ENCODE assay signal across 17 cellular contexts in the genomic region with DNA sequence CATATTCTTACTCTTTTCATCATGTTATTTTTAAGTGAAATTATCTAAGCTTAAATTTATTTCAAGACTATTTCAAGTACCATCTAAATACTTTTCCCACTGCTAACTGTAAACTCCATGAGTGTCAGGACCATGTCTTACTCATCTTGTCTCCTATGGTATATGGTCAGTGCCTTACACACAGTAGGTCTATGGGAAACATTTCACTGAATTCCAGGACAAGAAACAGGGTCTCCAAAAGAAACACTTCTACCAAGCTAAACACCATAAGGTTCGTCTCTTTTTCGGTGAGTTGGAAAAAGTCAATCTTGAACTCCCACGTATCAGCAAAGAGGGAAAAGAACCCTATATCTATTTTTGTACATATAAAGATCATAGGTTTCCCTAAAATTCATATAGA. TPM values are rescaled to one million over a fixed set of nuclear protein-coding genes. Genes with fewer than 3 reads are reported as not detected.
DNase-seq lines count a peak whose midpoint lies in the region; ATAC-seq and TF ChIP-seq lines count a peak whose summit lies in the region.
"Had no signal": no experiment of that assay in that cellular context is flagged by ENCODE, and none has a peak within 500 bp of the region (broad histone marks: within the 10 kb centered on the region; RNA-seq: fewer than 3 reads in every experiment).

No MANE protein-coding gene starts in this region.

- no peak for TF ChIP-seq CTCF in neutrophil (IDR thresholded peaks at IDR 0.05)

- no peak overlapping the region for H3K27ac ChIP-seq in Karpas-422 (ENCODE audit: low read length)
- peak overlapping the region; percentile 80 for H3K27ac ChIP-seq in neutrophil
- H3K27ac ChIP-seq: 22Rv1; A549; BLaER1 treated with 17β-estradiol and CSF1 and Interleukin-3, amounts not matched to agents 10 nM and 100 nM; C4-2B had no signal

- no peak overlapping the region for H3K4me3 Mint-ChIP-seq in activated T-cell treated with anti-CD3 and anti-CD28 coated beads, Interleukin-2, amount 50 U/mL, for 72 hours
- H3K4me3 Mint-ChIP-seq in activated T-cell treated with anti-CD3 and anti-CD28 coated beads, Interleukin-2, amount 50 U/mL, for 24 hours = no peak overlapping the region
- H3K4me3 Mint-ChIP-seq: B cell; CD4-positive, alpha-beta T cell; CD8-positive, alpha-beta T cell had no signal

- H3K9me3 ChIP-seq in Karpas-422 (ENCODE audit: low read length) (no peaks in the 10 kb centered on the region), neutrophil (no peaks in the 10 kb centered on the region)
- H3K9me3 ChIP-seq: A549; BLaER1 treated with 17β-estradiol and CSF1 and Interleukin-3, amounts not matched to agents 10 nM and 100 nM; Caco-2 had no signal

- no peaks in the 10 kb centered on the region for H3K9me2 ChIP-seq in Karpas-422 (replicated peaks; ENCODE audit: insufficient read depth, low read length)

- peaks cover 93% of the 10 kb centered on the region for H3K79me2 ChIP-seq in Karpas-422 (ENCODE audit: low read length)

- H3K27me3 ChIP-seq in Karpas-422 (ENCODE audit: low read length) (no peaks in the 10 kb centered on the region), neutrophil (no peaks in the 10 kb centered on the region)
- H3K27me3 ChIP-seq: BLaER1 treated with 17β-estradiol and CSF1 and Interleukin-3, amounts not matched to agents 10 nM and 100 nM had no signal

- H3K4me1 ChIP-seq in Karpas-422 (ENCODE audit: low read length) (peaks cover 35% of the 10 kb centered on the region), neutrophil (ENCODE audit: control insufficient read depth in 1 of 2, insufficient read depth in 1 of 2, low read depth in 1 of 2, low read length in 1 of 2) (peaks cover 64 to 70% of the 10 kb centered on the region in 2 experiments)

- H3K36me3 ChIP-seq in Karpas-422 (ENCODE audit: insufficient read depth, low read length) (peaks cover 3% of the 10 kb centered on the region; the same call in 1 of the 2 replicates), neutrophil (no peaks in the 10 kb centered on the region)

- H3K36me3 Mint-ChIP-seq in activated T-cell treated with anti-CD3 and anti-CD28 coated beads, Interleukin-2, amount 50 U/mL, for 72 hours (ENCODE audit: insufficient read depth in 2 of 2) = no peaks in the 10 kb centered on the region
- peaks cover 40% of the 10 kb centered on the region for H3K36me3 Mint-ChIP-seq in activated T-cell treated with anti-CD3 and anti-CD28 coated beads, Interleukin-2, amount 50 U/mL, for 24 hours (ENCODE audit: low read depth)

- peak overlapping the region; percentile 73 for H3K27ac Mint-ChIP-seq in activated T-cell treated with anti-CD3 and anti-CD28 coated beads, Interleukin-2, amount 50 U/mL, for 72 hours
- H3K27ac Mint-ChIP-seq in activated T-cell treated with anti-CD3 and anti-CD28 coated beads, Interleukin-2, amount 50 U/mL, for 24 hours = no peak overlapping the region
- H3K27ac Mint-ChIP-seq: B cell; CD4-positive, alpha-beta T cell; CD8-positive, alpha-beta T cell had no signal

- no peak overlapping the region for H2AFZ ChIP-seq in Karpas-422 (ENCODE audit: low read length)

- ATAC-seq in activated T-cell treated with anti-CD3 and anti-CD28 coated beads, Interleukin-2, amount 50 U/mL, for 72 hours (replicated peaks in 1 of 2) = no peak
- ATAC-seq: A549; CD8-positive, alpha-beta T cell had no signal

- no peak for DNase-seq in activated T-cell treated with anti-CD3 and anti-CD28 coated beads, Interleukin-2, amount 50 U/mL, for 72 hours
- DNase-seq in activated T-cell treated with anti-CD3 and anti-CD28 coated beads, Interleukin-2, amount 50 U/mL, for 24 hours = no peak
- DNase-seq in Karpas-422 (no peak), nucleus accumbens (lab: John Stamatoyannopoulos, UW) (no peak)
- DNase-seq: AML-193; Caco-2; Calu3; CD4-positive, alpha-beta T cell; CD8-positive, alpha-beta T cell; DMS79 treated with DMSO at 0.1 percent for 48 hours; GF-D8 had no signal

- H3K27me3 Mint-ChIP-seq in activated T-cell treated with anti-CD3 and anti-CD28 coated beads, Interleukin-2, amount 50 U/mL, for 72 hours (ENCODE audit: low read depth) = no peaks in the 10 kb centered on the region
- H3K27me3 Mint-ChIP-seq in activated T-cell treated with anti-CD3 and anti-CD28 coated beads, Interleukin-2, amount 50 U/mL, for 24 hours = no peaks in the 10 kb centered on the region
- H3K27me3 Mint-ChIP-seq: B cell; CD4-positive, alpha-beta T cell had no signal

- H3K4me1 Mint-ChIP-seq in activated T-cell treated with anti-CD3 and anti-CD28 coated beads, Interleukin-2, amount 50 U/mL, for 72 hours (ENCODE audit: low read depth) = peaks cover 61% of the 10 kb centered on the region
- H3K4me1 Mint-ChIP-seq in activated T-cell treated with anti-CD3 and anti-CD28 coated beads, Interleukin-2, amount 50 U/mL, for 24 hours (ENCODE audit: low read depth) = peaks cover 64% of the 10 kb centered on the region

- peak overlapping the region; percentile 50 for H3K4me2 ChIP-seq in Karpas-422 (ENCODE audit: low read depth, low read length, poor library complexity, severe bottlenecking)
- H3K4me2 ChIP-seq: A549; BLaER1 treated with 17β-estradiol and CSF1 and Interleukin-3, amounts not matched to agents 10 nM and 100 nM had no signal

- no peaks in the 10 kb centered on the region for H3K9me3 Mint-ChIP-seq in activated T-cell treated with anti-CD3 and anti-CD28 coated beads, Interleukin-2, amount 50 U/mL, for 72 hours
- no peaks in the 10 kb centered on the region for H3K9me3 Mint-ChIP-seq in activated T-cell treated with anti-CD3 and anti-CD28 coated beads, Interleukin-2, amount 50 U/mL, for 24 hours
- H3K9me3 Mint-ChIP-seq: CD4-positive, alpha-beta T cell; CD8-positive, alpha-beta T cell had no signal

- no peaks in the 10 kb centered on the region for H4K20me1 ChIP-seq in Karpas-422 (ENCODE audit: insufficient read depth, low read depth, low read length)

- no peak overlapping the region for H3K4me3 ChIP-seq in Karpas-422 (ENCODE audit: low read length)
- no peak overlapping the region for H3K4me3 ChIP-seq in neutrophil (ENCODE audit: low read depth in 1 of 2, low read length in 1 of 2)
- H3K4me3 ChIP-seq: A549; BLaER1 treated with 17β-estradiol and CSF1 and Interleukin-3, amounts not matched to agents 10 nM and 100 nM had no signal

- no peak overlapping the region for H3K9ac ChIP-seq in Karpas-422 (ENCODE audit: low read length)
- H3K9ac ChIP-seq: BLaER1 treated with 17β-estradiol and CSF1 and Interleukin-3, amounts not matched to agents 10 nM and 100 nM had no signal

RNA-seq across cellular contexts. Expression of gene SUCLG1, which starts 6.5 kb away (rescaled TPM):
- 10 to 100 TPM; 66.0 to 66.8 TPM for total RNA-seq in activated T-cell treated with anti-CD3 and anti-CD28 coated beads, Interleukin-2, amount 50 U/mL, for 72 hours
- 112 and 148 TPM in 2 replicates for total RNA-seq in Karpas-422 (2014; rRNA removed; shearing (Covaris generic); ENCODE audit: low replicate concordance)
